Comparison of ENCODE assay signal across 8 cellular contexts in genomic region chr19:8390617-8390981, GRCh38. TPM values are rescaled to one million over a fixed set of nuclear protein-coding genes. Genes with fewer than 3 reads are reported as not detected.
A peak's percentile ranks its signal among the peaks of the same experiment; 100 is the strongest.
DNase-seq lines count a peak whose midpoint lies in the region; ATAC-seq and TF ChIP-seq lines count a peak whose summit lies in the region.

No MANE protein-coding gene starts in this region.

- H3K4me1 ChIP-seq in lower lobe of right lung: peaks cover 64% of the 10 kb centered on the region

- no peaks in the 10 kb centered on the region for H3K36me3 ChIP-seq in lower lobe of right lung

- TF ChIP-seq CTCF in CD14-positive monocyte (IDR thresholded peaks at IDR 0.05) (no peak), lower lobe of right lung (IDR thresholded peaks at IDR 0.05) (no peak)

- H3K27me3 Mint-ChIP-seq in CD14-positive monocyte (ENCODE audit: low read depth in 3 of 3): no peaks in the 10 kb centered on the region
- H3K27me3 Mint-ChIP-seq in activated CD8-positive, alpha-beta T cell treated with anti-CD3 and anti-CD28 coated beads, Interleukin-2, amount 10 ng/mL, durations not matched to agents 7 days and 5 days (ENCODE audit: low read depth): no peaks in the 10 kb centered on the region

- intact Hi-C loops in CD14-positive monocyte (cut with micrococcal nuclease): loop anchor here in 1 of 2 donors (2.0 kb wide), 2 partner anchors 36 to 70 kb away; partner anchors contain the start of genes NDUFA7 and RPS28
- intact Hi-C loops in lower lobe of right lung (cut with DNase I): no loop called here

- CTCF ChIA-PET in activated CD8-positive, alpha-beta T cell treated with anti-CD3 and anti-CD28 coated beads, Interleukin-2, amount 10 ng/mL, durations not matched to agents 7 days and 5 days (lab: Charles Lee): interaction anchor here (1.0 to 6.0 kb wide), 2 partner anchors 8 to 37 kb away, joined by 3 to 45 read pairs; no protein-coding TSS in a partner anchor

- peak; percentile 96 for DNase-seq in CD14-positive monocyte (ENCODE audit: low spot score)
- peak; percentile 54 for DNase-seq in NCI-H82 treated with DMSO at 0.1 percent for 48 hours (lab: John Stamatoyannopoulos, UW; ENCODE audit: unreplicated experiment)
- DNase-seq in activated CD8-positive, alpha-beta T cell treated with anti-CD3 and anti-CD28 coated beads, Interleukin-2, amount 10 ng/mL, durations not matched to agents 7 days and 5 days: peak; percentile 95
- DNase-seq in ecto neural progenitor cell (ENCODE audit: low spot score): peak; percentile 99
- DNase-seq in lower lobe of right lung: peak; percentile 96
- peak; percentile 90 to 99 for DNase-seq in stimulated activated CD4-positive, alpha-beta T cell treated with anti-CD3 and anti-CD28 coated beads, Interleukin-4, amount 100 ng/mL, for 48 hours (ENCODE audit: low read depth in 2 of 2)

- peak overlapping the region; percentile 32 to 91 (median 85) for H3K27ac Mint-ChIP-seq in CD14-positive monocyte
- H3K27ac Mint-ChIP-seq in activated CD8-positive, alpha-beta T cell treated with anti-CD3 and anti-CD28 coated beads, Interleukin-2, amount 10 ng/mL, durations not matched to agents 7 days and 5 days: peak overlapping the region; percentile 80

- peaks cover 13 to 35% of the 10 kb centered on the region in 2 donors for H3K36me3 Mint-ChIP-seq in CD14-positive monocyte
- peaks cover 10% of the 10 kb centered on the region for H3K36me3 Mint-ChIP-seq in activated CD8-positive, alpha-beta T cell treated with anti-CD3 and anti-CD28 coated beads, Interleukin-2, amount 10 ng/mL, durations not matched to agents 7 days and 5 days (ENCODE audit: low read depth)

- peak overlapping the region; percentile 100 for H3K27ac ChIP-seq in lower lobe of right lung

- no peaks in the 10 kb centered on the region for H3K27me3 ChIP-seq in lower lobe of right lung (ENCODE audit: low read depth)

- H3K4me1 Mint-ChIP-seq in CD14-positive monocyte: peaks cover 23% of the 10 kb centered on the region
- peaks cover 35% of the 10 kb centered on the region for H3K4me1 Mint-ChIP-seq in activated CD8-positive, alpha-beta T cell treated with anti-CD3 and anti-CD28 coated beads, Interleukin-2, amount 10 ng/mL, durations not matched to agents 7 days and 5 days (ENCODE audit: low read depth)

- no peaks in the 10 kb centered on the region for H3K9me3 ChIP-seq in lower lobe of right lung

- peak overlapping the region; percentile 58 to 62 for H3K4me3 Mint-ChIP-seq in CD14-positive monocyte
- peak overlapping the region; percentile 95 for H3K4me3 Mint-ChIP-seq in activated CD8-positive, alpha-beta T cell treated with anti-CD3 and anti-CD28 coated beads, Interleukin-2, amount 10 ng/mL, durations not matched to agents 7 days and 5 days

- H3K9me3 Mint-ChIP-seq in CD14-positive monocyte: peaks cover 6 to 9% (median 8%) of the 10 kb centered on the region in 7 donors
- H3K9me3 Mint-ChIP-seq in activated CD8-positive, alpha-beta T cell treated with anti-CD3 and anti-CD28 coated beads, Interleukin-2, amount 10 ng/mL, durations not matched to agents 7 days and 5 days (ENCODE audit: insufficient read depth): no peaks in the 10 kb centered on the region

- POLR2A ChIA-PET in activated CD8-positive, alpha-beta T cell treated with anti-CD3 and anti-CD28 coated beads, Interleukin-2, amount 10 ng/mL, durations not matched to agents 7 days and 5 days (lab: Charles Lee): interaction anchor here (0.6 to 1.2 kb wide), 3 partner anchors 10 to 24 kb away, joined by 3 read pairs; no protein-coding TSS in a partner anchor

- ATAC-seq in GM19395 (IDR thresholded peaks at IDR 0.05; ENCODE audit: unreplicated experiment) (peak; percentile 36), HG03558 (IDR thresholded peaks at IDR 0.05; ENCODE audit: extremely low read depth, unreplicated experiment) (peak; percentile 5), lower lobe of right lung (peak; percentile 90 to 92)
- peak; percentile 69 for ATAC-seq in activated CD8-positive, alpha-beta T cell treated with anti-CD3 and anti-CD28 coated beads, Interleukin-2, amount 10 ng/mL, durations not matched to agents 7 days and 5 days

- peak overlapping the region; percentile 90 for H3K4me3 ChIP-seq in lower lobe of right lung

RNA-seq across cellular contexts. Expression of gene RAB11B, which starts 0.4 kb away (rescaled TPM):
- polyA plus RNA-seq in CD14-positive monocyte: 10 to 100 TPM; 36.5 to 45.4 TPM
- 10 to 100 TPM; 92.4 to 92.7 TPM for total RNA-seq in activated CD8-positive, alpha-beta T cell treated with anti-CD3 and anti-CD28 coated beads, Interleukin-2, amount 10 ng/mL, durations not matched to agents 7 days and 5 days
- total RNA-seq in lower lobe of right lung: 101 TPM

RNA-seq across cellular contexts. Expression of gene MARCHF2, which starts 22.5 kb away (rescaled TPM):
- 10 to 100 TPM; 47.8 to 90.8 TPM for polyA plus RNA-seq in CD14-positive monocyte
- 10 to 100 TPM; 26.8 to 28.1 TPM for total RNA-seq in activated CD8-positive, alpha-beta T cell treated with anti-CD3 and anti-CD28 coated beads, Interleukin-2, amount 10 ng/mL, durations not matched to agents 7 days and 5 days
- 60.1 TPM for total RNA-seq in lower lobe of right lung

RNA-seq across cellular contexts. Expression of gene ANGPTL4, which starts 26.6 kb away (rescaled TPM):
- not detected for polyA plus RNA-seq in CD14-positive monocyte
- total RNA-seq in activated CD8-positive, alpha-beta T cell treated with anti-CD3 and anti-CD28 coated beads, Interleukin-2, amount 10 ng/mL, durations not matched to agents 7 days and 5 days: not detected
- total RNA-seq in lower lobe of right lung: 11.0 TPM

RNA-seq across cellular contexts. Expression of gene KANK3, which starts 47.5 kb away (rescaled TPM):
- not detected for polyA plus RNA-seq in CD14-positive monocyte
- total RNA-seq in activated CD8-positive, alpha-beta T cell treated with anti-CD3 and anti-CD28 coated beads, Interleukin-2, amount 10 ng/mL, durations not matched to agents 7 days and 5 days: 1 to 10 TPM; 3.4 to 3.5 TPM
- 49.0 TPM for total RNA-seq in lower lobe of right lung

RNA-seq across cellular contexts. Expression of gene HNRNPM, which starts 54.2 kb away (rescaled TPM):
- 100 to 1,000 TPM in 1 of 2 donors, 10 to 100 TPM in 1; 77.0 to 116 TPM for polyA plus RNA-seq in CD14-positive monocyte
- 100 to 1,000 TPM; 283 to 291 TPM for total RNA-seq in activated CD8-positive, alpha-beta T cell treated with anti-CD3 and anti-CD28 coated beads, Interleukin-2, amount 10 ng/mL, durations not matched to agents 7 days and 5 days
- 152 TPM for total RNA-seq in lower lobe of right lung

Comparison
In these comparisons a context has a peak if more than half of its experiments do, and no peak if none do; other contexts are left out.
1. Peak in every context shown above with its lines: DNase-seq, ATAC-seq, H3K4me3 ChIP-seq and H3K27ac ChIP-seq.
2. ATAC-seq: peak in every context shown above with its lines; median percentile 91 in lower lobe of right lung; 69 in activated CD8-positive, alpha-beta T cell treated with anti-CD3 and anti-CD28 coated beads, Interleukin-2, amount 10 ng/mL, durations not matched to agents 7 days and 5 days; 36 in GM19395; 5 in HG03558.
3. RNA of gene ANGPTL4, which starts 26.6 kb away (total RNA-seq): 11.0 TPM in lower lobe of right lung (single experiment); not detected in activated CD8-positive, alpha-beta T cell treated with anti-CD3 and anti-CD28 coated beads, Interleukin-2, amount 10 ng/mL, durations not matched to agents 7 days and 5 days; every median in the first group is over 10 times any median in the second.